25 cellular contexts compared by ENCODE assay signal in genomic region chr18:10296491-10296890, GRCh38.
"Had no signal": no experiment of that assay in that cellular context is flagged by ENCODE, and none has a peak within 500 bp of the region (broad histone marks: within the 10 kb centered on the region; RNA-seq: fewer than 3 reads in every experiment).

No MANE protein-coding gene starts in this region.

- ATAC-seq: activated CD8-positive, alpha-beta T cell treated with anti-CD3 and anti-CD28 coated beads, Interleukin-2, amount 10 ng/mL, durations not matched to agents 7 days and 5 days; activated naive CD8-positive, alpha-beta T cell treated with anti-CD3 and anti-CD28 coated beads, Interleukin-2, amount 50 U/mL, for 24 hours; left lung; naive thymus-derived CD4-positive, alpha-beta T cell had no signal

- H3K4me1 Mint-ChIP-seq: immature natural killer cell had no signal

- H3K27me3 Mint-ChIP-seq: type B pancreatic cell had no signal

- H3K9me3 Mint-ChIP-seq: activated naive CD8-positive, alpha-beta T cell treated with anti-CD3 and anti-CD28 coated beads, Interleukin-2, amount 50 U/mL, for 24 hours; activated T-helper 1 cell treated with anti-CD3 and anti-CD28 coated beads, Interleukin-12 subunit alpha, Interleukin-12 subunit beta, Interleukin-2, Interleukin-4 antibody, amounts not matched to agents 30 ng/mL and 10 ng/mL and 1 ng/mL, durations not matched to agents 14 hours and 24 hours and 36 hours; T-helper 2 cell treated with Interferon-gamma antibody and Interleukin-4, amounts not matched to agents 5 μg/mL and 100 μg/mL, for 36 hours had no signal

- FAIRE-seq: TTC549 had no signal

- H3K36me3 ChIP-seq: left lung, spleen, thoracic aorta had no signal

- H3K4me3 ChIP-seq: left lung, lung, spleen, thoracic aorta had no signal

- H3K27ac Mint-ChIP-seq: activated CD8-positive, alpha-beta T cell treated with anti-CD3 and anti-CD28 coated beads, Interleukin-2, amount 10 ng/mL, durations not matched to agents 7 days and 5 days; activated naive CD8-positive, alpha-beta T cell treated with anti-CD3 and anti-CD28 coated beads, Interleukin-2, amount 50 U/mL, for 24 hours; activated T-helper 1 cell treated with anti-CD3 and anti-CD28 coated beads, Interleukin-12 subunit alpha, Interleukin-12 subunit beta, Interleukin-2, Interleukin-4 antibody, amounts not matched to agents 30 ng/mL and 10 ng/mL and 1 ng/mL, durations not matched to agents 14 hours and 24 hours and 36 hours; naive thymus-derived CD4-positive, alpha-beta T cell; T-helper 2 cell treated with Interferon-gamma antibody and Interleukin-4, amounts not matched to agents 5 μg/mL and 100 μg/mL, for 36 hours; type B pancreatic cell had no signal

- H3K27ac ChIP-seq: epithelial cell of prostate, left lung, spleen, thoracic aorta had no signal

- H3K4me3 Mint-ChIP-seq: activated CD8-positive, alpha-beta T cell treated with anti-CD3 and anti-CD28 coated beads, Interleukin-2, amount 10 ng/mL, durations not matched to agents 7 days and 5 days; activated naive CD8-positive, alpha-beta T cell treated with anti-CD3 and anti-CD28 coated beads, Interleukin-2, amount 50 U/mL, for 24 hours; activated T-helper 1 cell treated with anti-CD3 and anti-CD28 coated beads, Interleukin-12 subunit alpha, Interleukin-12 subunit beta, Interleukin-2, Interleukin-4 antibody, amounts not matched to agents 30 ng/mL and 10 ng/mL and 1 ng/mL, durations not matched to agents 14 hours and 24 hours and 36 hours; brain; immature natural killer cell; naive thymus-derived CD4-positive, alpha-beta T cell; neural crest cell; T-helper 2 cell treated with Interferon-gamma antibody and Interleukin-4, amounts not matched to agents 5 μg/mL and 100 μg/mL, for 36 hours; type B pancreatic cell had no signal

- DNase-seq: activated CD4-positive, alpha-beta T cell treated with anti-CD3 and anti-CD28 coated beads for 1 hour; activated CD4-positive, alpha-beta T cell treated with anti-CD3 and anti-CD28 coated beads, Interleukin-2, amount 50 U/mL, for 1 hour; activated CD8-positive, alpha-beta T cell treated with anti-CD3 and anti-CD28 coated beads, Interleukin-2, amount 10 ng/mL, durations not matched to agents 7 days and 5 days; activated gamma-delta T cell; activated naive CD4-positive, alpha-beta T cell treated with anti-CD3 and anti-CD28 coated beads, Interleukin-2, amount 50 U/mL, for 16 hours; activated naive CD8-positive, alpha-beta T cell treated with anti-CD3 and anti-CD28 coated beads, Interleukin-2, amount 50 U/mL, for 24 hours; anterior cingulate cortex; foreskin fibroblast; immature natural killer cell; kidney glomerular epithelial cell; left lung; naive thymus-derived CD4-positive, alpha-beta T cell; posterior cingulate gyrus; spleen; stimulated activated CD4-positive, alpha-beta T cell treated with anti-CD3 and anti-CD28 coated beads, Interleukin-4, amount 100 ng/mL, for 1 hour; stimulated activated naive CD4-positive, alpha-beta T cell treated with Interleukin-2 at 50 U/mL for 16 hours had no signal

- H3K36me3 Mint-ChIP-seq: brain; immature natural killer cell; naive thymus-derived CD4-positive, alpha-beta T cell; type B pancreatic cell had no signal

- H3K9me3 ChIP-seq: left lung, spleen, thoracic aorta had no signal

- H3K27me3 ChIP-seq: left lung, spleen had no signal
